Comparison of ENCODE assay signal across 8 cellular contexts in genomic region chr1:201447911-201448871, GRCh38. TPM values are rescaled to one million over a fixed set of nuclear protein-coding genes. Genes with fewer than 3 reads are reported as not detected.
A peak's percentile ranks its signal among the peaks of the same experiment; 100 is the strongest.
DNase-seq lines count a peak whose midpoint lies in the region; ATAC-seq, FAIRE-seq and TF ChIP-seq lines count a peak whose summit lies in the region.

No MANE protein-coding gene starts in this region.

- no peaks in the 10 kb centered on the region for H3K9me3 ChIP-seq in endothelial cell of umbilical vein (replicated peaks; ENCODE audit: control insufficient read depth, insufficient read depth, low read length)

- no TSS peak for BruUV-seq in endothelial cell of umbilical vein (replicated peaks; lab: Mats Ljungman, UMichigan)

- H3K27ac ChIP-seq in endothelial cell of umbilical vein (ENCODE audit: insufficient read depth, low read depth, low read length), result no peak overlapping the region

- H3K9me3 Mint-ChIP-seq in activated CD4-positive, alpha-beta memory T cell treated with anti-CD3 and anti-CD28 coated beads, Interleukin-2, amount 10 ng/mL, durations not matched to agents 7 days and 5 days, result no peaks in the 10 kb centered on the region

- no peak for TF ChIP-seq POLR2A in endothelial cell of umbilical vein (IDR thresholded peaks at IDR 0.05; ENCODE audit: low read depth, low read length)

- no peaks in the 10 kb centered on the region for H3K36me3 ChIP-seq in endothelial cell of umbilical vein (ENCODE audit: control insufficient read depth in 2 of 2, extremely low read depth in 1 of 2, insufficient read depth in 2 of 2, low read length in 2 of 2)

- TF ChIP-seq CTCF in GM12874 (IDR thresholded peaks at IDR 0.05; ENCODE audit: insufficient read depth, low read depth, low read length) (peak; percentile 93), endothelial cell of umbilical vein (IDR thresholded peaks at IDR 0.05; ENCODE audit: extremely low read depth in 1 of 2, insufficient read depth in 1 of 2, low read depth in 1 of 2, low read length in 2 of 2) (peak; percentile 72 to 80)

- intact Hi-C loops in endothelial cell of umbilical vein (cut with micrococcal nuclease), result loop anchor here (1.0 to 2.0 kb wide), 3 partner anchors 21 to 65 kb away; partner anchors contain the start of gene PHLDA3

- FAIRE-seq in endothelial cell of umbilical vein (lab: Jason Lieb, UNC), result peak; percentile 46

- H3K27ac Mint-ChIP-seq in activated CD4-positive, alpha-beta memory T cell treated with anti-CD3 and anti-CD28 coated beads, Interleukin-2, amount 10 ng/mL, durations not matched to agents 7 days and 5 days, result no peak overlapping the region

- peaks cover 25% of the 10 kb centered on the region for H3K27me3 Mint-ChIP-seq in activated CD4-positive, alpha-beta memory T cell treated with anti-CD3 and anti-CD28 coated beads, Interleukin-2, amount 10 ng/mL, durations not matched to agents 7 days and 5 days

- H3K4me1 ChIP-seq in endothelial cell of umbilical vein (ENCODE audit: control insufficient read depth, extremely low read depth, insufficient read depth, low read length), result no peaks in the 10 kb centered on the region

- H3K4me1 Mint-ChIP-seq in activated CD4-positive, alpha-beta memory T cell treated with anti-CD3 and anti-CD28 coated beads, Interleukin-2, amount 10 ng/mL, durations not matched to agents 7 days and 5 days, result peaks cover 37% of the 10 kb centered on the region

- H3K4me2 ChIP-seq in endothelial cell of umbilical vein (ENCODE audit: insufficient read depth, low read length), result no peak overlapping the region

- POLR2A ChIA-PET in activated CD4-positive, alpha-beta memory T cell treated with anti-CD3 and anti-CD28 coated beads, Interleukin-2, amount 10 ng/mL, durations not matched to agents 7 days and 5 days (lab: Charles Lee), result interaction anchor here (0.6 to 3.1 kb wide), 6 partner anchors 12 to 64 kb away, joined by 3 to 12 read pairs (median 3); partner anchors contain the start of genes CSRP1 and PHLDA3
- POLR2A ChIA-PET in endothelial cell of umbilical vein (lab: Charles Lee), result interaction anchor here (1.0 to 1.5 kb wide), 3 partner anchors 13 to 21 kb away, joined by 3 to 6 read pairs (median 3); partner anchors contain the start of gene PHLDA3

- DNase-seq in NCI-H345 treated with DMSO at 0.1 percent for 48 hours (lab: John Stamatoyannopoulos, UW; ENCODE audit: unreplicated experiment) (peak; percentile 26), endothelial cell of umbilical vein (ENCODE audit: low read depth, low spot score) (peak; percentile 57), midbrain (lab: John Stamatoyannopoulos, UW) (peak; percentile 93)
- DNase-seq in activated CD4-positive, alpha-beta memory T cell treated with anti-CD3 and anti-CD28 coated beads, Interleukin-2, amount 10 ng/mL, durations not matched to agents 7 days and 5 days, result peak; percentile 78
- peak; percentile 82 for DNase-seq in stimulated activated CD8-positive, alpha-beta memory T cell treated with anti-CD3 and anti-CD28 coated beads, Interleukin-4, amount 100 ng/mL, for 48 hours

- H3K36me3 Mint-ChIP-seq in activated CD4-positive, alpha-beta memory T cell treated with anti-CD3 and anti-CD28 coated beads, Interleukin-2, amount 10 ng/mL, durations not matched to agents 7 days and 5 days (ENCODE audit: low read depth), result no peaks in the 10 kb centered on the region

- no peak overlapping the region for H3K4me3 Mint-ChIP-seq in activated CD4-positive, alpha-beta memory T cell treated with anti-CD3 and anti-CD28 coated beads, Interleukin-2, amount 10 ng/mL, durations not matched to agents 7 days and 5 days

- H3K79me2 ChIP-seq in endothelial cell of umbilical vein (ENCODE audit: control insufficient read depth, insufficient read depth, low read length), result no peaks in the 10 kb centered on the region

- ATAC-seq in HG02798 (IDR thresholded peaks at IDR 0.05; ENCODE audit: poor library complexity, unreplicated experiment) (peak; percentile 86), HG02840 (IDR thresholded peaks at IDR 0.05; ENCODE audit: low FRiP score, unreplicated experiment) (no peak)

- no peaks in the 10 kb centered on the region for H3K9me1 ChIP-seq in endothelial cell of umbilical vein (replicated peaks; ENCODE audit: control insufficient read depth, extremely low read depth, insufficient read depth, low read length)

- dilution Hi-C loops in endothelial cell of umbilical vein (cut with MboI; ENCODE audit: extremely low pct_ligation_motif_present, low sequenced_read_pairs), result no loop called here

- peaks cover 0 to 2% of the 10 kb centered on the region in 2 experiments for H3K27me3 ChIP-seq in endothelial cell of umbilical vein (ENCODE audit: control insufficient read depth in 2 of 2, insufficient read depth in 2 of 2, low read length in 2 of 2)

- CTCF ChIA-PET in activated CD4-positive, alpha-beta memory T cell treated with anti-CD3 and anti-CD28 coated beads, Interleukin-2, amount 10 ng/mL, durations not matched to agents 7 days and 5 days (lab: Charles Lee), result interaction anchor here (0.9 to 8.2 kb wide), 27 partner anchors 8 to 448 kb away, joined by 3 to 153 read pairs (median 5); partner anchors contain the start of genes CSRP1 and PHLDA3
- CTCF ChIA-PET in endothelial cell of umbilical vein (lab: Charles Lee), result interaction anchor here (0.5 to 9.3 kb wide), 30 partner anchors 8 to 347 kb away, joined by 3 to 148 read pairs (median 4); partner anchors contain the start of gene PHLDA3

- H3K4me3 ChIP-seq in endothelial cell of umbilical vein (replicated peaks in 1 of 3; ENCODE audit: insufficient read depth in 1 of 3, low read depth in 1 of 3, low read length in 3 of 3), result no peak overlapping the region

- no peak overlapping the region for H2AFZ ChIP-seq in endothelial cell of umbilical vein (ENCODE audit: low read depth, low read length)

- no peak overlapping the region for H3K9ac ChIP-seq in endothelial cell of umbilical vein (replicated peaks; ENCODE audit: extremely low read depth, insufficient read depth, low read length)

- H4K20me1 ChIP-seq in endothelial cell of umbilical vein (replicated peaks; ENCODE audit: control insufficient read depth, extremely low read depth, insufficient read depth, low read length), result no peaks in the 10 kb centered on the region

TF ChIP-seq in endothelial cell of umbilical vein, 7 proteins besides CTCF, POLR2A, EP300 and RAD21 (continues in another document):
- TF ChIP-seq POLR2AphosphoS5 (IDR thresholded peaks at IDR 0.05; ENCODE audit: insufficient read depth, low read depth, low read length), result no peak
- no peak for TF ChIP-seq FOS (IDR thresholded peaks at IDR 0.05; ENCODE audit: borderline replicate concordance, insufficient read depth, low read length)
- no peak for TF ChIP-seq JUN (IDR thresholded peaks at IDR 0.05; ENCODE audit: borderline replicate concordance, insufficient read depth, insufficient read length, low read depth)
- TF ChIP-seq MYC (IDR thresholded peaks at IDR 0.05; ENCODE audit: low read depth, low read length), result no peak
- no peak for TF ChIP-seq EZH2 (IDR thresholded peaks at IDR 0.05; ENCODE audit: borderline replicate concordance, low read depth, low read length, severe bottlenecking)

RNA-seq across cellular contexts. Expression of gene PHLDA3, which starts 20.8 kb away (rescaled TPM):
- total RNA-seq in activated CD4-positive, alpha-beta memory T cell treated with anti-CD3 and anti-CD28 coated beads, Interleukin-2, amount 10 ng/mL, durations not matched to agents 7 days and 5 days, result 10 to 100 TPM in 1 of 2 experiments, 1 to 10 TPM in 1; 9.0 to 11.4 TPM
- total RNA-seq in endothelial cell of umbilical vein, result 29.5 and 35.6 TPM in 2 replicates
- polyA plus RNA-seq in endothelial cell of umbilical vein, result 21.4 and 24.4 TPM in 2 replicates
- polyA plus RNA-seq in endothelial cell of umbilical vein (2011; cell fraction: cytosol; rRNA removed), result 14.4 and 26.7 TPM in 2 replicates
- polyA plus RNA-seq in endothelial cell of umbilical vein (2011; cell fraction: nucleus; rRNA removed), result 9.6 and 10.4 TPM in 2 replicates
- polyA plus RNA-seq in endothelial cell of umbilical vein (2012), result 21.0 and 23.4 TPM in 2 replicates
- polyA minus RNA-seq in endothelial cell of umbilical vein, result 7.8 and 8.0 TPM in 2 replicates
- 19.4 TPM for polyA minus RNA-seq in endothelial cell of umbilical vein (2011; cell fraction: cytosol; rRNA and poly(A)+ RNA removed)
- polyA minus RNA-seq in endothelial cell of umbilical vein (2011; cell fraction: nucleus; rRNA and poly(A)+ RNA removed), result 3.2 and 8.5 TPM in 2 replicates

RNA-seq across cellular contexts. Expression of gene TNNI1, which starts 26.7 kb away (rescaled TPM):
- not detected for total RNA-seq in activated CD4-positive, alpha-beta memory T cell treated with anti-CD3 and anti-CD28 coated beads, Interleukin-2, amount 10 ng/mL, durations not matched to agents 7 days and 5 days
- not detected in 2 replicates for total RNA-seq in endothelial cell of umbilical vein
- polyA plus RNA-seq in endothelial cell of umbilical vein, result not detected in 2 replicates
- not detected in 2 replicates for polyA plus RNA-seq in endothelial cell of umbilical vein (2011; cell fraction: cytosol; rRNA removed)
- polyA plus RNA-seq in endothelial cell of umbilical vein (2011; cell fraction: nucleus; rRNA removed), result not detected in 2 replicates
- not detected in 2 replicates for polyA plus RNA-seq in endothelial cell of umbilical vein (2012)
- not detected in 2 replicates for polyA minus RNA-seq in endothelial cell of umbilical vein
- polyA minus RNA-seq in endothelial cell of umbilical vein (2011; cell fraction: cytosol; rRNA and poly(A)+ RNA removed), result not detected
- not detected in 2 replicates for polyA minus RNA-seq in endothelial cell of umbilical vein (2011; cell fraction: nucleus; rRNA and poly(A)+ RNA removed)

RNA-seq across cellular contexts. Expression of gene LAD1, which starts 49.1 kb away (rescaled TPM):
- total RNA-seq in activated CD4-positive, alpha-beta memory T cell treated with anti-CD3 and anti-CD28 coated beads, Interleukin-2, amount 10 ng/mL, durations not matched to agents 7 days and 5 days, result not detected
- not detected in 2 replicates for total RNA-seq in endothelial cell of umbilical vein
- not detected in 2 replicates for polyA plus RNA-seq in endothelial cell of umbilical vein
- not detected in 2 replicates for polyA plus RNA-seq in endothelial cell of umbilical vein (2011; cell fraction: cytosol; rRNA removed)
- not detected in 2 replicates for polyA plus RNA-seq in endothelial cell of umbilical vein (2011; cell fraction: nucleus; rRNA removed)
- polyA plus RNA-seq in endothelial cell of umbilical vein (2012), result not detected in 2 replicates
- not detected in 2 replicates for polyA minus RNA-seq in endothelial cell of umbilical vein
- polyA minus RNA-seq in endothelial cell of umbilical vein (2011; cell fraction: cytosol; rRNA and poly(A)+ RNA removed), result not detected
- not detected in 2 replicates for polyA minus RNA-seq in endothelial cell of umbilical vein (2011; cell fraction: nucleus; rRNA and poly(A)+ RNA removed)

RNA-seq across cellular contexts. Expression of gene CSRP1, which starts 58.7 kb away (rescaled TPM):
- 10 to 100 TPM; 77.1 to 77.8 TPM for total RNA-seq in activated CD4-positive, alpha-beta memory T cell treated with anti-CD3 and anti-CD28 coated beads, Interleukin-2, amount 10 ng/mL, durations not matched to agents 7 days and 5 days
- total RNA-seq in endothelial cell of umbilical vein, result 332 and 393 TPM in 2 replicates
- 510 and 560 TPM in 2 replicates for polyA plus RNA-seq in endothelial cell of umbilical vein
- 538 and 578 TPM in 2 replicates for polyA plus RNA-seq in endothelial cell of umbilical vein (2011; cell fraction: cytosol; rRNA removed)
- polyA plus RNA-seq in endothelial cell of umbilical vein (2011; cell fraction: nucleus; rRNA removed), result 426 and 474 TPM in 2 replicates
- polyA plus RNA-seq in endothelial cell of umbilical vein (2012), result 291 and 393 TPM in 2 replicates
- polyA minus RNA-seq in endothelial cell of umbilical vein, result 360 and 393 TPM in 2 replicates
- polyA minus RNA-seq in endothelial cell of umbilical vein (2011; cell fraction: cytosol; rRNA and poly(A)+ RNA removed), result 93.8 TPM
- 111 and 143 TPM in 2 replicates for polyA minus RNA-seq in endothelial cell of umbilical vein (2011; cell fraction: nucleus; rRNA and poly(A)+ RNA removed)

Comparison
In these comparisons a context has a peak if more than half of its experiments do, and no peak if none do; other contexts are left out.
1. DNase-seq: peak in every context shown above with its lines; median percentile 93 in midbrain; 82 in stimulated activated CD8-positive, alpha-beta memory T cell treated with anti-CD3 and anti-CD28 coated beads, Interleukin-4, amount 100 ng/mL, for 48 hours; 78 in activated CD4-positive, alpha-beta memory T cell treated with anti-CD3 and anti-CD28 coated beads, Interleukin-2, amount 10 ng/mL, durations not matched to agents 7 days and 5 days; 57 in endothelial cell of umbilical vein; 26 in NCI-H345 treated with DMSO at 0.1 percent for 48 hours.